In genomic region chr16:10965440-10966039, GRCh38 we compare ENCODE assay signal across 9 cellular contexts. TPM values are rescaled to one million over a fixed set of nuclear protein-coding genes. Genes with fewer than 3 reads are reported as not detected.
DNase-seq lines count a peak whose midpoint lies in the region; ATAC-seq and TF ChIP-seq lines count a peak whose summit lies in the region.
"Had no signal": no experiment of that assay in that cellular context is flagged by ENCODE, and none has a peak within 500 bp of the region (broad histone marks: within the 10 kb centered on the region; RNA-seq: fewer than 3 reads in every experiment).

No MANE protein-coding gene starts in this region.

- peak; percentile 58 for ATAC-seq in GM21447 (IDR thresholded peaks at IDR 0.05; ENCODE audit: unreplicated experiment)
- ATAC-seq in HG03439 (IDR thresholded peaks at IDR 0.05; ENCODE audit: unreplicated experiment), result peak; percentile 61
- ATAC-seq: A549 had no signal

- H3K9me3 ChIP-seq in effector memory CD4-positive, alpha-beta T cell (ENCODE audit: control insufficient read depth, low read length), result no peaks in the 10 kb centered on the region
- H3K9me3 ChIP-seq in osteoblast (ENCODE audit: low read depth, low read length), result no peaks in the 10 kb centered on the region
- H3K9me3 ChIP-seq: A549 had no signal

- peak; percentile 55 for DNase-seq in activated CD4-positive, alpha-beta T cell treated with anti-CD3 and anti-CD28 coated beads for 48 hours
- DNase-seq in activated CD4-positive, alpha-beta T cell treated with anti-CD3 and anti-CD28 coated beads, Interleukin-2, amount 50 U/mL, for 4 hours, result no peak
- no peak for DNase-seq in effector memory CD4-positive, alpha-beta T cell
- DNase-seq in RPMI8226 (no peak), NCI-H2081 treated with DMSO at 0.1 percent for 48 hours (lab: John Stamatoyannopoulos, UW) (no peak), osteoblast (ENCODE audit: insufficient read length, low spot score, missing footprints) (no peak)

- H3K4me2 ChIP-seq in osteoblast (ENCODE audit: insufficient read depth, low read length), result no peak overlapping the region
- H3K4me2 ChIP-seq: A549 had no signal

- peaks cover 15% of the 10 kb centered on the region for H3K36me3 ChIP-seq in effector memory CD4-positive, alpha-beta T cell (ENCODE audit: control insufficient read depth, insufficient read depth, low read length)
- H3K36me3 ChIP-seq in osteoblast (ENCODE audit: insufficient read depth, low read length), result peaks cover 14% of the 10 kb centered on the region

- peak overlapping the region; percentile 14 for H3K4me3 ChIP-seq in effector memory CD4-positive, alpha-beta T cell (ENCODE audit: insufficient read depth, low read depth, low read length, poor library complexity, severe bottlenecking)
- no peak overlapping the region for H3K4me3 ChIP-seq in osteoblast (ENCODE audit: insufficient read depth, low read length)
- H3K4me3 ChIP-seq: A549 had no signal

- H3K79me2 ChIP-seq in osteoblast (ENCODE audit: insufficient read depth, low read length), result peaks cover 3% of the 10 kb centered on the region

- H3K27me3 ChIP-seq in effector memory CD4-positive, alpha-beta T cell (replicated peaks; ENCODE audit: control insufficient read depth, insufficient read depth, low read length, poor library complexity, severe bottlenecking), result no peaks in the 10 kb centered on the region
- no peaks in the 10 kb centered on the region for H3K27me3 ChIP-seq in osteoblast (ENCODE audit: insufficient read depth, low read length)

- peaks cover 16% of the 10 kb centered on the region for H4K20me1 ChIP-seq in osteoblast (ENCODE audit: insufficient read depth, low read length)

- TF ChIP-seq CTCF in osteoblast (IDR thresholded peaks at IDR 0.05; ENCODE audit: extremely low read depth, low read depth, low read length), result no peak

- peaks cover 22% of the 10 kb centered on the region for H3K4me1 ChIP-seq in effector memory CD4-positive, alpha-beta T cell (ENCODE audit: control insufficient read depth, insufficient read depth, low read length, poor library complexity, severe bottlenecking)
- peaks cover 17% of the 10 kb centered on the region for H3K4me1 ChIP-seq in osteoblast (ENCODE audit: insufficient read depth, low read length)

- peak overlapping the region; percentile 66 for H3K27ac ChIP-seq in effector memory CD4-positive, alpha-beta T cell (ENCODE audit: insufficient read depth, low read length, poor library complexity, severe bottlenecking)
- no peak overlapping the region for H3K27ac ChIP-seq in osteoblast (ENCODE audit: low read depth, low read length)
- H3K27ac ChIP-seq: A549 had no signal

- no peak overlapping the region for H2AFZ ChIP-seq in osteoblast (ENCODE audit: low read length)

RNA-seq across cellular contexts. Expression of gene CLEC16A, which starts 21.2 kb away (rescaled TPM):
- total RNA-seq in osteoblast, result 18.9 and 25.7 TPM in 2 replicates

RNA-seq across cellular contexts. Expression of gene DEXI, which starts 23.3 kb away (rescaled TPM):
- total RNA-seq in osteoblast, result 32.7 and 34.0 TPM in 2 replicates
